ENCODE assay signal across 9 cellular contexts in genomic region chr2:41414486-41415230, GRCh38.
DNase-seq lines count a peak whose midpoint lies in the region; ATAC-seq, FAIRE-seq and TF ChIP-seq lines count a peak whose summit lies in the region.
"Had no signal": no experiment of that assay in that cellular context is flagged by ENCODE, and none has a peak within 500 bp of the region (broad histone marks: within the 10 kb centered on the region; RNA-seq: fewer than 3 reads in every experiment).

No MANE protein-coding gene starts in this region.

- peak; percentile 70 for TF ChIP-seq CTCF in D721Med (IDR thresholded peaks at IDR 0.05; ENCODE audit: insufficient read depth, missing control alignments)
- TF ChIP-seq CTCF in OCI-LY7 (conservative IDR thresholded peaks at IDR 0.05; ENCODE audit: low read length) = peak; percentile 86

- no peak overlapping the region for H3K4me3 ChIP-seq in OCI-LY7 (ENCODE audit: low read depth, low read length, poor library complexity, severe bottlenecking)
- H3K4me3 ChIP-seq in aorta (ENCODE audit: low read length in 2 of 2) = no peak overlapping the region
- H3K4me3 ChIP-seq: SJSA1 had no signal

- intact Hi-C loops in OCI-LY7 (cut with micrococcal nuclease; ENCODE audit: unreplicated experiment) = loop anchor here (1.0 to 2.0 kb wide), 2 partner anchors 284 to 368 kb away; no protein-coding TSS in a partner anchor
- intact Hi-C loops in aorta (cut with DNase I) = loop anchor here (2.0 to 10.0 kb wide), 4 partner anchors 283 to 370 kb away; no protein-coding TSS in a partner anchor
- intact Hi-C loops in sciatic nerve (cut with DNase I) = no loop called here

- H3K27ac ChIP-seq in OCI-LY7 (ENCODE audit: low read depth, low read length, poor library complexity, severe bottlenecking) (no peak overlapping the region), aorta (ENCODE audit: low read depth in 1 of 2, low read length in 2 of 2) (no peak overlapping the region)
- H3K27ac ChIP-seq: SJSA1 had no signal

- no peaks in the 10 kb centered on the region for H3K27me3 ChIP-seq in aorta (ENCODE audit: control insufficient read depth in 1 of 2, insufficient read depth in 2 of 2, low read length in 1 of 2)
- H3K27me3 ChIP-seq: SJSA1 had no signal

- no peaks in the 10 kb centered on the region for H3K9me3 ChIP-seq in OCI-LY7 (ENCODE audit: low read length)
- no peaks in the 10 kb centered on the region for H3K9me3 ChIP-seq in aorta (ENCODE audit: control insufficient read depth, low read length)
- H3K9me3 ChIP-seq: SJSA1 had no signal

- 53 to 80% methylated on average over 5 of the region's 5 CpGs for WGBS in aorta, 2 donors

- FAIRE-seq in D721Med (lab: Jason Lieb, UNC) = peak; percentile 85

- H4K20me1 ChIP-seq in OCI-LY7 (ENCODE audit: insufficient read depth, low read length) = no peaks in the 10 kb centered on the region

- POLR2A ChIA-PET in OCI-LY7 (lab: Charles Lee) = interaction anchor here (0.7 kb wide), 1 partner anchor 584 kb away, joined by 3 read pairs; no protein-coding TSS in a partner anchor

- CTCF ChIA-PET in OCI-LY7 (lab: Charles Lee; ENCODE audit: unreplicated experiment) = no interaction called here

- ATAC-seq in GM18909 (IDR thresholded peaks at IDR 0.05; ENCODE audit: poor library complexity, unreplicated experiment) (peak; percentile 77), HG03521 (IDR thresholded peaks at IDR 0.05; ENCODE audit: unreplicated experiment) (peak; percentile 68), aorta (ENCODE audit: low FRiP score) (no peak), sciatic nerve (no peak)

- no peak overlapping the region for H2AFZ ChIP-seq in OCI-LY7 (ENCODE audit: low read length)

- H3K4me1 ChIP-seq in OCI-LY7 (ENCODE audit: insufficient read depth, low read length, poor library complexity, severe bottlenecking) (no peaks in the 10 kb centered on the region), aorta (ENCODE audit: control insufficient read depth in 1 of 2, insufficient read depth in 2 of 2, low read length in 2 of 2) (peaks cover 0 to 1% of the 10 kb centered on the region in 2 donors)
- H3K4me1 ChIP-seq: SJSA1 had no signal

- BruUV-seq in OCI-LY7 (replicated peaks; lab: Mats Ljungman, UMichigan) = no TSS peak

- H3K9me2 ChIP-seq in OCI-LY7 (ENCODE audit: insufficient read depth, low read length) = no peaks in the 10 kb centered on the region

- H3K36me3 ChIP-seq in OCI-LY7 (ENCODE audit: insufficient read depth, low read length) (no peaks in the 10 kb centered on the region), aorta (ENCODE audit: control insufficient read depth in 1 of 2, insufficient read depth in 2 of 2, low read length in 1 of 2) (no peaks in the 10 kb centered on the region)
- H3K36me3 ChIP-seq: SJSA1 had no signal

- no peak overlapping the region for H3K4me2 ChIP-seq in OCI-LY7 (ENCODE audit: low read length)

- no peaks in the 10 kb centered on the region for H3K79me2 ChIP-seq in OCI-LY7 (ENCODE audit: insufficient read depth, low read depth, low read length)

- peak; percentile 13 for DNase-seq in D721Med (ENCODE audit: insufficient read length, low spot score)
- peak; percentile 29 for DNase-seq in OCI-LY7 (ENCODE audit: low spot score)
- peak; percentile 39 for DNase-seq in fibroblast of peridontal ligament (ENCODE audit: extremely low read depth)
- peak; percentile 2 for DNase-seq in smooth muscle cell of the brain vasculature (ENCODE audit: low read depth, low spot score)
- DNase-seq in aorta = no peak
- no peak for DNase-seq in sciatic nerve (ENCODE audit: low spot score)

Comparison
In these comparisons a context has a peak if more than half of its experiments do, and no peak if none do; other contexts are left out.
1. DNase-seq: peak in D721Med (single experiment), OCI-LY7 (single experiment), fibroblast of peridontal ligament (single experiment) and smooth muscle cell of the brain vasculature (single experiment); none in aorta (0 of 2) and sciatic nerve (single experiment).
2. ATAC-seq: peak in GM18909 (single experiment) and HG03521 (single experiment); none in aorta (single experiment) and sciatic nerve (single experiment).